Comparison of ENCODE assay signal across 7 cellular contexts in the genomic region with DNA sequence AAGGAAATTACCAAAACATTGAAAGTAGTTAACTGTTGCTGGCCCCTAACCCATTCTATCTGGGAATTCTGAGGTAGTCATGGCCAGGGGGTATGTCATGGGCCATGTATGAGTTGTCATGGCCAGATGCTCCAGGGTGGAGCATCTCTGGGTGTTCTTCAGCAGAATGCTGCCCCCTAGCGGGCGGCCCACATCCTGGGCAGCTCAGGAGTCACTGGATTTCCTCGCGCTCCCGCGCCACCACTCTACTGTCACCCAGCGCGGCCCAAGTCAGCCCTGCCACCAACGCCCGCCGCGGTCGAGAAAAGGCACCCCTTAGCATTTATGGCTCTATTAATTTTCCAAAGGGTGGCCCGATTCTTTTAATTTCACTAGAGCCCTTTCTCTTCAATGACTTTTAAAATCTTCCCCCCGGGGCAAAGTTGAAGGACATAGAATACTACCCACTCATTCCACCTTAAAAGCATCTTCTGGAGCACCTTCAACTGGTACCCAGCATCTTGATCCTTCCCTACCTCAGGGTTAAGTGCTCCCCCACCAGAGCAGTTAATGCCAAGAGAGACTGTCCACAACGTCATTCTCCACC. TPM values are rescaled to one million over a fixed set of nuclear protein-coding genes. Genes with fewer than 3 reads are reported as not detected.
DNase-seq lines count a peak whose midpoint lies in the region; ATAC-seq and TF ChIP-seq lines count a peak whose summit lies in the region.

No MANE protein-coding gene starts in this region.

- peak; percentile 81 for ATAC-seq in GM18498 (IDR thresholded peaks at IDR 0.05; ENCODE audit: unreplicated experiment)

- H3K27ac Mint-ChIP-seq in endothelial cell (ENCODE audit: unreplicated experiment) (no peak overlapping the region), neural progenitor cell (no peak overlapping the region)

- H3K79me2 ChIP-seq in neural progenitor cell (ENCODE audit: low read depth): no peaks in the 10 kb centered on the region

- H3K4me1 ChIP-seq in neural progenitor cell: peaks cover 16% of the 10 kb centered on the region
- peaks cover 2% of the 10 kb centered on the region for H3K4me1 ChIP-seq in prostate gland (replicated peaks)

- H3K4me3 Mint-ChIP-seq in endothelial cell (ENCODE audit: unreplicated experiment) (no peak overlapping the region), neural progenitor cell (no peak overlapping the region)

- H3K27me3 ChIP-seq in neural progenitor cell (peaks cover 12% of the 10 kb centered on the region), prostate gland (replicated peaks; ENCODE audit: insufficient read depth) (no peaks in the 10 kb centered on the region)

- H3K9ac ChIP-seq in neural progenitor cell: no peak overlapping the region

- H3K4me3 ChIP-seq in neural progenitor cell: no peak overlapping the region
- no peak overlapping the region for H3K4me3 ChIP-seq in prostate gland

- no peak overlapping the region for H2AFZ ChIP-seq in neural progenitor cell (replicated peaks)

- no peak for TF ChIP-seq POLR2A in prostate gland (IDR thresholded peaks at IDR 0.05)

- no peak overlapping the region for H3K4me2 ChIP-seq in neural progenitor cell

- no peaks in the 10 kb centered on the region for H3F3A ChIP-seq in neural progenitor cell (ENCODE audit: low read depth)

- no peaks in the 10 kb centered on the region for H4K20me1 ChIP-seq in neural progenitor cell (ENCODE audit: low read depth)

- CTCF ChIA-PET in HEK293T (lab: Yijun Ruan, JAX): interaction anchor here (1.2 to 11.3 kb wide), 2 partner anchors 235 to 266 kb away, joined by 3 to 98 read pairs; no protein-coding TSS in a partner anchor

- H3K9me3 ChIP-seq in neural progenitor cell (ENCODE audit: low read depth) (no peaks in the 10 kb centered on the region), prostate gland (no peaks in the 10 kb centered on the region)

- POLR2A ChIA-PET in HEK293T (lab: Yijun Ruan, JAX): no interaction called here

- intact Hi-C loops in prostate gland (cut with DNase I): loop anchor here (5.0 to 10.0 kb wide), 2 partner anchors 42 to 125 kb away; a partner anchor contains a TSS

- H3K36me3 ChIP-seq in neural progenitor cell (no peaks in the 10 kb centered on the region), prostate gland (no peaks in the 10 kb centered on the region)

- WGBS in prostate gland: 82% methylated on average over 16 of the region's 16 CpGs

- DNase-seq in HEK293T (ENCODE audit: extremely low spot score): peak; percentile 74
- DNase-seq in M059J (ENCODE audit: low read depth): peak; percentile 33
- DNase-seq in activated CD4-positive, alpha-beta T cell treated with anti-CD3 and anti-CD28 coated beads for 48 hours: peak; percentile 80
- DNase-seq in endothelial cell (ENCODE audit: low spot score): peak; percentile 74
- peak; percentile 82 for DNase-seq in neural progenitor cell (ENCODE audit: low spot score)
- DNase-seq in prostate gland (ENCODE audit: low spot score): no peak

- peaks cover 11% of the 10 kb centered on the region for H3K27me3 Mint-ChIP-seq in endothelial cell (ENCODE audit: unreplicated experiment)
- H3K27me3 Mint-ChIP-seq in neural progenitor cell (ENCODE audit: insufficient read depth, low read depth): peaks cover 21% of the 10 kb centered on the region

- H3K9me3 Mint-ChIP-seq in endothelial cell (ENCODE audit: unreplicated experiment): no peaks in the 10 kb centered on the region
- H3K9me3 Mint-ChIP-seq in neural progenitor cell: no peaks in the 10 kb centered on the region

- H3K36me3 Mint-ChIP-seq in endothelial cell (ENCODE audit: low read depth, unreplicated experiment): no peaks in the 10 kb centered on the region
- no peaks in the 10 kb centered on the region for H3K36me3 Mint-ChIP-seq in neural progenitor cell

- TF ChIP-seq CTCF in endothelial cell (IDR thresholded peaks at IDR 0.05; ENCODE audit: unreplicated experiment) (peak; percentile 88), neural progenitor cell (IDR thresholded peaks at IDR 0.05) (peak; percentile 74), prostate gland (IDR thresholded peaks at IDR 0.05) (peak in 1 of 4 experiments; percentile 19)

- H3K27ac ChIP-seq in neural progenitor cell: no peak overlapping the region
- no peak overlapping the region for H3K27ac ChIP-seq in prostate gland

- H3K4me1 Mint-ChIP-seq in endothelial cell (ENCODE audit: unreplicated experiment) (peaks cover 27% of the 10 kb centered on the region), neural progenitor cell (peaks cover 10% of the 10 kb centered on the region)

TF ChIP-seq in HEK293T, 16 proteins besides CTCF, POLR2A, EP300 and RAD21:
- no peak for TF ChIP-seq HDGF (IDR thresholded peaks at IDR 0.05; ENCODE audit: borderline replicate concordance)
- TF ChIP-seq SUZ12 (IDR thresholded peaks at IDR 0.05): no peak
- no peak for TF ChIP-seq FOXK2 (IDR thresholded peaks at IDR 0.05)
- TF ChIP-seq SP1 (IDR thresholded peaks at IDR 0.05): no peak
- TF ChIP-seq ARNT (IDR thresholded peaks at IDR 0.05): no peak
- no peak for TF ChIP-seq NFRKB (IDR thresholded peaks at IDR 0.05)
- TF ChIP-seq, protein P1, sequence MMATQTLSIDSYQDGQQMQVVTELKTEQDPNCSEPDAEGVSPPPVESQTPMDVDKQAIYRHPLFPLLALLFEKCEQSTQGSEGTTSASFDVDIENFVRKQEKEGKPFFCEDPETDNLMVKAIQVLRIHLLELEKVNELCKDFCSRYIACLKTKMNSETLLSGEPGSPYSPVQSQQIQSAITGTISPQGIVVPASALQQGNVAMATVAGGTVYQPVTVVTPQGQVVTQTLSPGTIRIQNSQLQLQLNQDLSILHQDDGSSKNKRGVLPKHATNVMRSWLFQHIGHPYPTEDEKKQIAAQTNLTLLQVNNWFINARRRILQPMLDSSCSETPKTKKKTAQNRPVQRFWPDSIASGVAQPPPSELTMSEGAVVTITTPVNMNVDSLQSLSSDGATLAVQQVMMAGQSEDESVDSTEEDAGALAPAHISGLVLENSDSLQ (IDR thresholded peaks at IDR 0.05): no peak
- TF ChIP-seq ELF4 (IDR thresholded peaks at IDR 0.05): no peak

RNA-seq across cellular contexts. Expression of a gene that starts 41.6 kb away (rescaled TPM):
- total RNA-seq in M059J (2014; rRNA removed; shearing (Covaris generic)): 4.1 and 5.4 TPM in 2 replicates
- 9.6 TPM for total RNA-seq in endothelial cell (ENCODE audit: unreplicated experiment)
- total RNA-seq in neural progenitor cell (ENCODE audit: low replicate concordance): 70.4 and 133 TPM in 2 replicates
- 10 to 100 TPM; 11.1 to 61.4 TPM for total RNA-seq in prostate gland
